Comparison of ENCODE assay signal across 20 cellular contexts in the genomic region with DNA sequence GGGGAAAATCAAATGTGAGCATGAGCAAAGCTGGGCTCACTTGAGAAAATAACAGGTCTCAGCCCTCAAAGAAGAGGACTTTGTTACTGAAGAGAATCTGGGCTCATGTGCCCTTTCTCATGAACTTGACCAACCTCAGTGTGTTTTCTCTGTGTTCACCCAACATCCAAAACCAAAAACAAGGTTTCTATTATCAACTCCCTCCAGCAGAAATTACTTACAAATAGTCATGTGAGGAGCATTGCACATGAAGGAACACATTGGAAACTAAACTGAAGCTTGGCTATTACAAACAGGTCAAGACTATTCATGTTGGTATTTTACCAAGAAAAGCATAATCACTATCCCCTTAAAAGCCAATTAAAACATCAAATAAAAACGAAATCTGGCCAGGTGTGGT.
DNase-seq lines count a peak whose midpoint lies in the region; ATAC-seq, FAIRE-seq and TF ChIP-seq lines count a peak whose summit lies in the region.
"Had no signal": no experiment of that assay in that cellular context is flagged by ENCODE, and none has a peak within 500 bp of the region (broad histone marks: within the 10 kb centered on the region; RNA-seq: fewer than 3 reads in every experiment).

No MANE protein-coding gene starts in this region.

- H3K4me1 ChIP-seq in H9 (ENCODE audit: insufficient read depth, low read length) (peaks cover 7% of the 10 kb centered on the region; the same call in 1 of the 2 replicates), subcutaneous abdominal adipose tissue (ENCODE audit: control insufficient read depth in 5 of 5, insufficient read depth in 5 of 5, low read length in 5 of 5) (peaks cover 2 to 20% (median 16%) of the 10 kb centered on the region in 5 donors), OCI-LY7 (ENCODE audit: insufficient read depth, low read length, poor library complexity, severe bottlenecking) (no peaks in the 10 kb centered on the region)

- no peaks in the 10 kb centered on the region for H3K9me3 ChIP-seq in H9 (ENCODE audit: control insufficient read depth, low read depth, low read length)
- no peaks in the 10 kb centered on the region for H3K9me3 ChIP-seq in subcutaneous abdominal adipose tissue (ENCODE audit: control insufficient read depth in 5 of 5, low read length in 5 of 5)
- H3K9me3 ChIP-seq in OCI-LY7 (ENCODE audit: low read length): no peaks in the 10 kb centered on the region
- H3K9me3 ChIP-seq: MG63, ovary had no signal

- no peak overlapping the region for H3K14ac ChIP-seq in H9 (ENCODE audit: insufficient read depth, low read length)

- ATAC-seq in left ventricle myocardium superior: peak; percentile 43
- ATAC-seq: activated CD8-positive, alpha-beta T cell treated with anti-CD3 and anti-CD28 coated beads, Interleukin-2, amount 10 ng/mL, durations not matched to agents 7 days and 5 days; activated T-cell treated with anti-CD3 and anti-CD28 coated beads, Interleukin-2, amount 50 U/mL, for 4 hours; GM12878; T-helper 17 cell had no signal

- no peaks in the 10 kb centered on the region for H3K23me2 ChIP-seq in H9 (ENCODE audit: insufficient read length, low read depth, low read length, poor library complexity, severe bottlenecking)

- H3K27ac Mint-ChIP-seq in H9: peak overlapping the region; percentile 4 to 93 (median 73)
- H3K27ac Mint-ChIP-seq: activated CD8-positive, alpha-beta T cell treated with anti-CD3 and anti-CD28 coated beads, Interleukin-2, amount 10 ng/mL, durations not matched to agents 7 days and 5 days; activated naive CD4-positive, alpha-beta T cell treated with anti-CD3 and anti-CD28 coated beads for 36 hours; stimulated activated naive CD8-positive, alpha-beta T cell treated with anti-CD3 and anti-CD28 coated beads, Interleukin-15, Interleukin-2, amounts not matched to agents 100 ng/mL and 50 ng/mL, for 24 hours; T-helper 17 cell had no signal

- CTCF ChIA-PET in OCI-LY7 (lab: Charles Lee; ENCODE audit: unreplicated experiment): no interaction called here

- no peak overlapping the region for H3T11ph ChIP-seq in H9 (ENCODE audit: low read length)

- H2AFZ ChIP-seq in H9 (ENCODE audit: low read length) (no peak overlapping the region), OCI-LY7 (ENCODE audit: low read length) (no peak overlapping the region)

- TF ChIP-seq POLR2A in H54 (IDR thresholded peaks at IDR 0.05; ENCODE audit: low read depth, low read length): no peak

- H3K36me3 ChIP-seq in subcutaneous abdominal adipose tissue (ENCODE audit: control insufficient read depth in 5 of 5, insufficient read depth in 5 of 5, low read length in 5 of 5) (no peaks in the 10 kb centered on the region), OCI-LY7 (ENCODE audit: insufficient read depth, low read length) (no peaks in the 10 kb centered on the region)
- H3K36me3 ChIP-seq: MG63, ovary had no signal

- POLR2A ChIA-PET in OCI-LY7 (lab: Charles Lee): interaction anchor here (0.7 kb wide), 1 partner anchor 498 kb away, joined by 3 read pairs; no protein-coding TSS in a partner anchor

- BruUV-seq in OCI-LY7 (replicated peaks; lab: Mats Ljungman, UMichigan): no TSS peak

- no peak overlapping the region for H3K4ac ChIP-seq in H9 (ENCODE audit: low read depth, low read length)

- H3K9ac ChIP-seq in H9 (ENCODE audit: extremely low read depth, insufficient read length, low read length): no peak overlapping the region
- no peak overlapping the region for H3K9ac ChIP-seq in subcutaneous abdominal adipose tissue (ENCODE audit: low read length in 5 of 5)

- H3K79me2 ChIP-seq in H9 (ENCODE audit: insufficient read depth, low read length): no peaks in the 10 kb centered on the region
- H3K79me2 ChIP-seq in OCI-LY7 (ENCODE audit: insufficient read depth, low read depth, low read length): no peaks in the 10 kb centered on the region

- no peak overlapping the region for H2BK15ac ChIP-seq in H9 (ENCODE audit: low read depth, low read length)

- H4K91ac ChIP-seq in H9 (ENCODE audit: insufficient read length, low read depth, low read length): no peak overlapping the region

- no peak overlapping the region for H4K8ac ChIP-seq in H9 (replicated peaks; ENCODE audit: insufficient read length, low read depth, low read length)

- H3K9me3 Mint-ChIP-seq in H9: no peaks in the 10 kb centered on the region; a peak in 1 of 5 replicates
- H3K9me3 Mint-ChIP-seq: activated naive CD4-positive, alpha-beta T cell treated with anti-CD3 and anti-CD28 coated beads for 36 hours; activated T-cell treated with anti-CD3 and anti-CD28 coated beads, Interleukin-2, amount 50 U/mL, for 4 hours; stimulated activated naive CD8-positive, alpha-beta T cell treated with anti-CD3 and anti-CD28 coated beads, Interleukin-15, Interleukin-2, amounts not matched to agents 100 ng/mL and 50 ng/mL, for 24 hours had no signal

- H4K5ac ChIP-seq in H9 (ENCODE audit: insufficient read length, low read depth, low read length): peak overlapping the region; percentile 38

- H2BK120ac ChIP-seq in H9 (ENCODE audit: low read depth, low read length, poor library complexity, severe bottlenecking): no peak overlapping the region

- H3K4me3 Mint-ChIP-seq in H9: no peak overlapping the region
- H3K4me3 Mint-ChIP-seq: activated CD8-positive, alpha-beta T cell treated with anti-CD3 and anti-CD28 coated beads, Interleukin-2, amount 10 ng/mL, durations not matched to agents 7 days and 5 days; activated naive CD4-positive, alpha-beta T cell treated with anti-CD3 and anti-CD28 coated beads for 36 hours; activated T-cell treated with anti-CD3 and anti-CD28 coated beads, Interleukin-2, amount 50 U/mL, for 4 hours; stimulated activated naive CD8-positive, alpha-beta T cell treated with anti-CD3 and anti-CD28 coated beads, Interleukin-15, Interleukin-2, amounts not matched to agents 100 ng/mL and 50 ng/mL, for 24 hours; T-helper 17 cell had no signal

- H3K4me3 ChIP-seq in subcutaneous abdominal adipose tissue (ENCODE audit: low read depth in 1 of 5, low read length in 5 of 5) (peak overlapping the region in 1 of 5 donors; percentile 13), OCI-LY7 (ENCODE audit: low read depth, low read length, poor library complexity, severe bottlenecking) (no peak overlapping the region)
- H3K4me3 ChIP-seq: GM12878, MG63, ovary had no signal

- no peak overlapping the region for H3K4me2 ChIP-seq in H9 (ENCODE audit: insufficient read depth, insufficient read length, low read length)
- H3K4me2 ChIP-seq in OCI-LY7 (ENCODE audit: low read length): no peak overlapping the region

- H2BK20ac ChIP-seq in H9 (ENCODE audit: low read depth, low read length, poor library complexity, severe bottlenecking): no peak overlapping the region

- H2BK12ac ChIP-seq in H9 (ENCODE audit: insufficient read length, low read depth, low read length): peak overlapping the region; percentile 39

- H3K36me3 Mint-ChIP-seq in H9 (ENCODE audit: insufficient read depth in 1 of 3, low read depth in 3 of 3): peaks cover 1 to 5% (median 4%) of the 10 kb centered on the region in 3 experiments; a peak in 1 of 7 replicates

- peak overlapping the region; percentile 70 for H2AK5ac ChIP-seq in H9 (ENCODE audit: insufficient read length, low read length)

- H3K27ac ChIP-seq in H9 (ENCODE audit: insufficient read length, low read depth, low read length) (peak overlapping the region; percentile 78), cingulate gyrus (ENCODE audit: low read depth, low read length) (peak overlapping the region; percentile 88), subcutaneous abdominal adipose tissue (ENCODE audit: low read depth, low read length) (peak overlapping the region; percentile 86), OCI-LY7 (ENCODE audit: low read depth, low read length, poor library complexity, severe bottlenecking) (no peak overlapping the region)

- DNase-seq in H9: no peak
- no peak for DNase-seq in left ventricle myocardium superior
- no peak for DNase-seq in SW480 (ENCODE audit: low spot score)
- DNase-seq in OCI-LY7 (ENCODE audit: low spot score): no peak
- no peak for DNase-seq in H54 (ENCODE audit: insufficient read length, low spot score)
- no peak for DNase-seq in iPS-NIHi7 (ENCODE audit: extremely low spot score)
- DNase-seq: activated CD8-positive, alpha-beta T cell treated with anti-CD3 and anti-CD28 coated beads, Interleukin-2, amount 10 ng/mL, durations not matched to agents 7 days and 5 days; activated naive CD4-positive, alpha-beta T cell treated with anti-CD3 and anti-CD28 coated beads for 36 hours; activated T-cell treated with anti-CD3 and anti-CD28 coated beads, Interleukin-2, amount 50 U/mL, for 4 hours; GF-D8; IMR-90; MG63; NCI-H146; ovary; SIG-M5; T-helper 17 cell had no signal

- no peak overlapping the region for H3K56ac ChIP-seq in H9 (ENCODE audit: insufficient read length, low read depth, low read length)

- H3K79me1 ChIP-seq in H9 (ENCODE audit: insufficient read depth, low read depth, low read length, poor library complexity, severe bottlenecking): no peaks in the 10 kb centered on the region

- no peak overlapping the region for H3K23ac ChIP-seq in H9 (ENCODE audit: insufficient read length, low read depth, low read length)

- H3K18ac ChIP-seq in H9 (ENCODE audit: insufficient read length, low read depth, low read length): no peak overlapping the region

- H3K4me1 Mint-ChIP-seq in H9: peaks cover 31 to 32% of the 10 kb centered on the region in 2 experiments

- intact Hi-C loops in left ventricle myocardium superior (cut with micrococcal nuclease): no loop called here
- intact Hi-C loops in OCI-LY7 (cut with micrococcal nuclease; ENCODE audit: unreplicated experiment): no loop called here

- H3K27me3 Mint-ChIP-seq in H9 (ENCODE audit: low read depth): no peaks in the 10 kb centered on the region
- H3K27me3 Mint-ChIP-seq: stimulated activated naive CD8-positive, alpha-beta T cell treated with anti-CD3 and anti-CD28 coated beads, Interleukin-15, Interleukin-2, amounts not matched to agents 100 ng/mL and 50 ng/mL, for 24 hours; T-helper 17 cell had no signal

- WGBS in H9 (ENCODE audit: extremely low coverage, insufficient read length, low lambda C conversion rate): no CpG with 5 or more reads among the region's 1 CpG

- FAIRE-seq in H54 (lab: Jason Lieb, UNC): no peak
- FAIRE-seq: GM12878 had no signal

- no peaks in the 10 kb centered on the region for H3K9me2 ChIP-seq in OCI-LY7 (ENCODE audit: insufficient read depth, low read length)

- no peak overlapping the region for H2BK5ac ChIP-seq in H9 (ENCODE audit: insufficient read length, low read length)

- H3K27me3 ChIP-seq in H9 (ENCODE audit: insufficient read depth, low read length) (no peaks in the 10 kb centered on the region), subcutaneous abdominal adipose tissue (ENCODE audit: control insufficient read depth in 5 of 5, insufficient read depth in 4 of 5, low read length in 5 of 5) (no peaks in the 10 kb centered on the region)
- H3K27me3 ChIP-seq: MG63, ovary had no signal

- H4K20me1 ChIP-seq in H9 (ENCODE audit: control insufficient read depth, insufficient read depth, insufficient read length): no peaks in the 10 kb centered on the region
- H4K20me1 ChIP-seq in OCI-LY7 (ENCODE audit: insufficient read depth, low read length): no peaks in the 10 kb centered on the region

- no peak for TF ChIP-seq CTCF in H9 (conservative IDR thresholded peaks at IDR 0.05)
- no peak for TF ChIP-seq CTCF in OCI-LY7 (conservative IDR thresholded peaks at IDR 0.05; ENCODE audit: low read length)
